8 cellular contexts compared by ENCODE assay signal in the genomic region with DNA sequence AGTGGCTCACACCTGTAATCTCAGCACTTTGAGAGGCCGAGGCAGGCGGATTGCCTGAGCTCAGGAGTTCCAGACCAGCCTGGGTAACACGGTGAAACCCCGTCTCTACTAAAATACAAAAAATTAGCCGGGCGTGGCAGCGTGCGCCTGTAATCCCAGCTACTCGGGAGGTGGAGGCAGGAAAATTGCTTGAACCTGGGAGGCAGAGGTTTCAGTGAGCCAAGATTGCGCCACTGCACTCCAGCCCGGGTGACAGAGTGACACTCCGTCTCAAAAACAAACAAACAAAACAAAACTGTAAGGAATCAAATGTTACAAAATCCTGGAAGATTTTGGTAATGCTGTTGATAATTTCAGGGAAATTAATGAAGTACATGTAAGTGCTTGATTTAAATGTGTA. TPM values are rescaled to one million over a fixed set of nuclear protein-coding genes. Genes with fewer than 3 reads are reported as not detected.
DNase-seq lines count a peak whose midpoint lies in the region; ATAC-seq, FAIRE-seq and TF ChIP-seq lines count a peak whose summit lies in the region.
"Not testable (repeated sequence)": the region's sequence is repeated elsewhere in the genome, so short reads cannot be mapped to it uniquely, and the experiment has no call there.

No MANE protein-coding gene starts in this region.

- not testable (repeated sequence) for DNase-seq in DND-41; ascending aorta (ENCODE audit: low spot score in 2 of 2); epithelial cell of proximal tubule (ENCODE audit: low read depth); HepG2 (ENCODE audit: low spot score); ovary; thyroid gland

- H3K4me1 Mint-ChIP-seq in T-helper 1 cell treated with Interleukin-12 subunit alpha and Interleukin-12 subunit beta and Interleukin-4 antibody, amounts not matched to agents 30 μg/mL and 1 μg/mL, for 36 hours (ENCODE audit: low read depth), result peaks cover 17% of the 10 kb centered on the region

- TF ChIP-seq RAD21 in HepG2 (CRISPR knock-in tag; IDR thresholded peaks at IDR 0.05), result not testable (repeated sequence)

- H3K9me3 ChIP-seq in DND-41 (ENCODE audit: insufficient read depth, low read length, severe bottlenecking); HUES48 (ENCODE audit: control insufficient read depth, insufficient read depth, low read length); ascending aorta; HepG2 (ENCODE audit: low read length); ovary; thyroid gland: not testable (repeated sequence)

- TF ChIP-seq EP300 in HepG2 (IDR thresholded peaks at IDR 0.05; ENCODE audit: low read depth in 2 of 2, low read length in 2 of 2); HepG2 (CRISPR knock-in tag; IDR thresholded peaks at IDR 0.05; ENCODE audit: borderline replicate concordance); ovary (IDR thresholded peaks at IDR 0.05): not testable (repeated sequence)

- H3K36me3 Mint-ChIP-seq in T-helper 1 cell treated with Interleukin-12 subunit alpha and Interleukin-12 subunit beta and Interleukin-4 antibody, amounts not matched to agents 30 μg/mL and 1 μg/mL, for 36 hours (ENCODE audit: low read depth), result not testable (repeated sequence)

- H2AFZ ChIP-seq in DND-41 (ENCODE audit: low read depth, low read length), result peak overlapping the region; percentile 99
- not testable (repeated sequence) for H2AFZ ChIP-seq in HepG2 (ENCODE audit: low read length)

- POLR2A ChIA-PET in HepG2 (lab: Yijun Ruan, JAX), result interaction anchor here (1.5 to 2.1 kb wide), 2 partner anchors 14 to 15 kb away, joined by 5 to 8 read pairs; partner anchors contain the start of gene ZNF497

- H3K9me3 Mint-ChIP-seq in T-helper 1 cell treated with Interleukin-12 subunit alpha and Interleukin-12 subunit beta and Interleukin-4 antibody, amounts not matched to agents 30 μg/mL and 1 μg/mL, for 36 hours, result not testable (repeated sequence)

- not testable (repeated sequence) for BruUV-seq in HepG2 (replicated peaks; lab: Mats Ljungman, UMichigan)

- peaks cover 35% of the 10 kb centered on the region for H3K79me2 ChIP-seq in DND-41 (ENCODE audit: insufficient read depth, low read length)
- H3K79me2 ChIP-seq in HepG2 (ENCODE audit: insufficient read depth, low read length), result not testable (repeated sequence)

- intact Hi-C loops in ascending aorta (cut with DNase I); HepG2 (cut with micrococcal nuclease; ENCODE audit: unreplicated experiment); ovary (cut with DNase I); thyroid gland (cut with DNase I): not testable (repeated sequence)

- not testable (repeated sequence) for TF ChIP-seq POLR2A in HepG2 (IDR thresholded peaks at IDR 0.05; ENCODE audit: insufficient read depth in 1 of 2, low read depth in 2 of 2, low read length in 2 of 2); ovary (IDR thresholded peaks at IDR 0.05); thyroid gland (IDR thresholded peaks at IDR 0.05)

- H3K27ac ChIP-seq in DND-41 (ENCODE audit: low read length), result peak overlapping the region; percentile 80
- H3K27ac ChIP-seq in HUES48 (ENCODE audit: low read depth, low read length); HepG2 (ENCODE audit: extremely low read length, insufficient read depth, low read length); ovary: not testable (repeated sequence)
- peak overlapping the region in 1 of 2 donors; percentile 82 for H3K27ac ChIP-seq in ascending aorta
- peak overlapping the region in 1 of 3 donors; percentile 17 for H3K27ac ChIP-seq in thyroid gland

- H3K9ac ChIP-seq in DND-41 (ENCODE audit: low read depth, low read length), result peak overlapping the region; percentile 84
- not testable (repeated sequence) for H3K9ac ChIP-seq in HUES48 (ENCODE audit: low read depth, low read length); HepG2 (ENCODE audit: insufficient read depth, low read depth, low read length)

- H4K20me1 ChIP-seq in DND-41 (ENCODE audit: insufficient read depth, low read length); HepG2 (ENCODE audit: insufficient read depth, low read length): not testable (repeated sequence)

- not testable (repeated sequence) for FAIRE-seq in HepG2 (lab: Jason Lieb, UNC)

- H3K4me3 Mint-ChIP-seq in T-helper 1 cell treated with Interleukin-12 subunit alpha and Interleukin-12 subunit beta and Interleukin-4 antibody, amounts not matched to agents 30 μg/mL and 1 μg/mL, for 36 hours, result peak overlapping the region; percentile 91

- H3K27ac Mint-ChIP-seq in T-helper 1 cell treated with Interleukin-12 subunit alpha and Interleukin-12 subunit beta and Interleukin-4 antibody, amounts not matched to agents 30 μg/mL and 1 μg/mL, for 36 hours, result peak overlapping the region; percentile 82

- peak overlapping the region; percentile 99 for H3K4me2 ChIP-seq in DND-41 (ENCODE audit: insufficient read depth, low read length)
- not testable (repeated sequence) for H3K4me2 ChIP-seq in HepG2 (ENCODE audit: low read depth, low read length)

- H3K4me1 ChIP-seq in DND-41 (ENCODE audit: insufficient read depth, low read length) (peaks cover 40% of the 10 kb centered on the region), HepG2 (ENCODE audit: insufficient read depth, low read length) (peaks cover 32% of the 10 kb centered on the region), thyroid gland (peaks cover 9 to 18% of the 10 kb centered on the region in 2 donors)
- not testable (repeated sequence) for H3K4me1 ChIP-seq in HUES48 (ENCODE audit: control insufficient read depth, insufficient read depth, low read length); ascending aorta; ovary (ENCODE audit: insufficient read depth)

- H3K27me3 Mint-ChIP-seq in T-helper 1 cell treated with Interleukin-12 subunit alpha and Interleukin-12 subunit beta and Interleukin-4 antibody, amounts not matched to agents 30 μg/mL and 1 μg/mL, for 36 hours (ENCODE audit: low read depth), result not testable (repeated sequence)

- not testable (repeated sequence) for TF ChIP-seq CTCF in DND-41 (IDR thresholded peaks at IDR 0.05; ENCODE audit: borderline replicate concordance, extremely low read depth, low read length, poor library complexity, severe bottlenecking); ascending aorta (IDR thresholded peaks at IDR 0.05); epithelial cell of proximal tubule (conservative IDR thresholded peaks at IDR 0.05; ENCODE audit: low read depth, low read length); HepG2 (CRISPR knock-in tag; IDR thresholded peaks at IDR 0.05); ovary (IDR thresholded peaks at IDR 0.05); thyroid gland (IDR thresholded peaks at IDR 0.05)

- H3K4me3 ChIP-seq in DND-41 (ENCODE audit: low read depth in 1 of 2, low read length in 2 of 2), result peak overlapping the region; percentile 100
- peak overlapping the region; percentile 92 for H3K4me3 ChIP-seq in HUES48 (ENCODE audit: low read depth, low read length)
- H3K4me3 ChIP-seq in ascending aorta, result peak overlapping the region; percentile 60 to 72
- peak overlapping the region; percentile 60 for H3K4me3 ChIP-seq in epithelial cell of proximal tubule (ENCODE audit: low read depth, low read length)
- H3K4me3 ChIP-seq in HepG2 (replicated peaks in 1 of 3; ENCODE audit: insufficient read depth in 1 of 3, low read depth in 2 of 3, low read length in 3 of 3), result not testable (repeated sequence)
- H3K4me3 ChIP-seq in ovary, result peak overlapping the region; percentile 52
- H3K4me3 ChIP-seq in thyroid gland (replicated peaks in 1 of 3), result peak overlapping the region in 2 of 3 donors; percentile 31 to 55

- CTCF ChIA-PET in HepG2 (lab: Yijun Ruan, JAX; ENCODE audit: low intra/inter-chr PET ratio, low total read pairs), result not testable (repeated sequence)

- H3K27me3 ChIP-seq in DND-41 (ENCODE audit: insufficient read depth, low read length, poor library complexity); HUES48 (ENCODE audit: control insufficient read depth, insufficient read depth, low read length); ascending aorta; HepG2 (ENCODE audit: control insufficient read depth in 1 of 2, insufficient read depth in 2 of 2, low read length in 2 of 2); ovary; thyroid gland: not testable (repeated sequence)

- H3K36me3 ChIP-seq in DND-41 (ENCODE audit: insufficient read depth, low read length), result peaks cover 15% of the 10 kb centered on the region
- not testable (repeated sequence) for H3K36me3 ChIP-seq in HUES48 (ENCODE audit: control insufficient read depth, insufficient read depth, low read length); ascending aorta; HepG2 (replicated peaks in 1 of 2; ENCODE audit: control insufficient read depth in 1 of 2, insufficient read depth in 2 of 2, low read length in 2 of 2); ovary; thyroid gland

- not testable (repeated sequence) for ATAC-seq in DND-41 (ENCODE audit: insufficient read depth, low read depth); HepG2

- in situ Hi-C loops in HepG2 (cut with HindIII; ENCODE audit: extremely low pct_ligation_motif_present, low pct_unique_long_range_greater_than_20kb), result not testable (repeated sequence)

- 70% methylated on average over 12 of the region's 12 CpGs for WGBS in HepG2 (ENCODE audit: low lambda C conversion rate)
- WGBS in ovary, 3 donors, result 25 to 30% (median 26%) methylated on average over 12 of the region's 12 CpGs
- 19 to 24% methylated on average over 12 of the region's 12 CpGs for WGBS in thyroid gland, 2 donors

RNA-seq across cellular contexts. Expression of gene A1BG, which starts 5.2 kb away (rescaled TPM):
- total RNA-seq in ascending aorta (0.32 TPM), epithelial cell of proximal tubule (2.7 and 20.1 TPM in 2 replicates), HepG2 (2016; rRNA removed; fragmentation: Illumina TruSeq; extraction: Trizol) (15.1 and 41.4 TPM in 2 replicates), ovary (10 to 100 TPM in 2 of 7 donors, 1 to 10 TPM in 5; 2.6 to 32.4 (median 4.8) TPM), thyroid gland (10 to 100 TPM in 1 of 4 donors, 1 to 10 TPM in 2, under 1 TPM in 1; 0.50 to 14.9 (median 3.4) TPM)
- total RNA-seq in HepG2 (2016; cell fraction: cytosol; rRNA removed; fragmentation: Illumina TruSeq; extraction: Trizol; ENCODE audit: low read depth), result 4.8 and 5.3 TPM in 2 replicates
- total RNA-seq in HepG2 (2016; cell fraction: insoluble cytoplasmic fraction; rRNA removed; fragmentation: Illumina TruSeq; extraction: Trizol), result 10.3 and 47.9 TPM in 2 replicates
- total RNA-seq in HepG2 (2016; cell fraction: membrane; rRNA removed; fragmentation: Illumina TruSeq; extraction: Trizol), result 6.5 and 6.7 TPM in 2 replicates
- 31.7 and 39.4 TPM in 2 replicates for total RNA-seq in HepG2 (2016; cell fraction: nucleus; rRNA removed; fragmentation: Illumina TruSeq; extraction: Trizol)
- polyA plus RNA-seq in HepG2 (2011; rRNA removed) (14.7 and 49.8 TPM in 2 replicates), ovary (10 to 100 TPM in 1 of 2 donors, under 1 TPM in 1; 0.38 to 11.8 TPM)
- polyA plus RNA-seq in HepG2 (2011; cell fraction: cytosol; rRNA removed), result 18.1 and 24.4 TPM in 2 replicates
- 63.3 and 113 TPM in 2 replicates for polyA plus RNA-seq in HepG2 (2011; cell fraction: nucleus; rRNA removed)
- 59.9 and 62.4 TPM in 2 replicates for polyA plus RNA-seq in HepG2 (2012)
- polyA plus RNA-seq in HepG2 (2016; cell fraction: cytosol; fragmentation: Illumina TruSeq; extraction: Trizol; ENCODE audit: low read depth), result 4.3 and 5.6 TPM in 2 replicates
- 11.3 and 14.4 TPM in 2 replicates for polyA plus RNA-seq in HepG2 (2016; cell fraction: insoluble cytoplasmic fraction; fragmentation: Illumina TruSeq; extraction: Trizol; ENCODE audit: low read depth)
- 4.0 and 4.9 TPM in 2 replicates for polyA plus RNA-seq in HepG2 (2016; cell fraction: membrane; fragmentation: Illumina TruSeq; extraction: Trizol; ENCODE audit: low read depth)
- 43.5 and 59.5 TPM in 2 replicates for polyA plus RNA-seq in HepG2 (2016; cell fraction: nucleus; fragmentation: Illumina TruSeq; extraction: Trizol; ENCODE audit: insufficient read depth, low read depth)
- polyA minus RNA-seq in HepG2 (2011; rRNA and poly(A)+ RNA removed; ENCODE audit: low replicate concordance), result 0.23 and 15.3 TPM in 2 replicates
- polyA minus RNA-seq in HepG2 (2011; cell fraction: cytosol; rRNA and poly(A)+ RNA removed), result 3.8 and 9.5 TPM in 2 replicates
- 6.4 and 10.7 TPM in 2 replicates for polyA minus RNA-seq in HepG2 (2011; cell fraction: nucleus; rRNA and poly(A)+ RNA removed)

RNA-seq across cellular contexts. Expression of gene ZNF497, which starts 14.5 kb away (rescaled TPM):
- total RNA-seq in ascending aorta, result not detected
- total RNA-seq in epithelial cell of proximal tubule, result 0.06 and 0.14 TPM in 2 replicates
- 1.1 and 1.9 TPM in 2 replicates for total RNA-seq in HepG2 (2016; rRNA removed; fragmentation: Illumina TruSeq; extraction: Trizol)
- 0.10 and 0.53 TPM in 2 replicates for total RNA-seq in HepG2 (2016; cell fraction: cytosol; rRNA removed; fragmentation: Illumina TruSeq; extraction: Trizol; ENCODE audit: low read depth)
- 1.4 and 1.9 TPM in 2 replicates for total RNA-seq in HepG2 (2016; cell fraction: insoluble cytoplasmic fraction; rRNA removed; fragmentation: Illumina TruSeq; extraction: Trizol)
- total RNA-seq in HepG2 (2016; cell fraction: membrane; rRNA removed; fragmentation: Illumina TruSeq; extraction: Trizol), result 0.76 and 0.77 TPM in 2 replicates
- total RNA-seq in HepG2 (2016; cell fraction: nucleus; rRNA removed; fragmentation: Illumina TruSeq; extraction: Trizol), result 1.4 and 2.1 TPM in 2 replicates
- 1.5 and 1.8 TPM in 2 replicates for polyA plus RNA-seq in HepG2 (2011; rRNA removed)
- polyA plus RNA-seq in HepG2 (2011; cell fraction: cytosol; rRNA removed), result 0.74 and 1.2 TPM in 2 replicates
- polyA plus RNA-seq in HepG2 (2011; cell fraction: nucleus; rRNA removed), result 9.3 and 11.8 TPM in 2 replicates
- polyA plus RNA-seq in HepG2 (2012), result 0.83 and 1.1 TPM in 2 replicates
- polyA plus RNA-seq in HepG2 (2016; cell fraction: cytosol; fragmentation: Illumina TruSeq; extraction: Trizol; ENCODE audit: low read depth), result 0.10 and 0.16 TPM in 2 replicates
- 0.84 and 1.1 TPM in 2 replicates for polyA plus RNA-seq in HepG2 (2016; cell fraction: insoluble cytoplasmic fraction; fragmentation: Illumina TruSeq; extraction: Trizol; ENCODE audit: low read depth)
- polyA plus RNA-seq in HepG2 (2016; cell fraction: membrane; fragmentation: Illumina TruSeq; extraction: Trizol; ENCODE audit: low read depth), result 0.37 and 0.49 TPM in 2 replicates
- 3.8 and 4.5 TPM in 2 replicates for polyA plus RNA-seq in HepG2 (2016; cell fraction: nucleus; fragmentation: Illumina TruSeq; extraction: Trizol; ENCODE audit: insufficient read depth, low read depth)
- 3.8 and 4.0 TPM in 2 replicates for polyA minus RNA-seq in HepG2 (2011; rRNA and poly(A)+ RNA removed; ENCODE audit: low replicate concordance)
- 0.40 and 0.79 TPM in 2 replicates for polyA minus RNA-seq in HepG2 (2011; cell fraction: cytosol; rRNA and poly(A)+ RNA removed)
- 2.7 and 3.0 TPM in 2 replicates for polyA minus RNA-seq in HepG2 (2011; cell fraction: nucleus; rRNA and poly(A)+ RNA removed)
- 1 to 10 TPM; 2.5 to 6.5 (median 3.4) TPM for total RNA-seq in ovary
- polyA plus RNA-seq in ovary, result 1 to 10 TPM in 1 of 2 donors, under 1 TPM in 1; 0.30 to 2.2 TPM
- 10 to 100 TPM in 1 of 4 donors, 1 to 10 TPM in 3; 7.1 to 16.2 (median 8.1) TPM for total RNA-seq in thyroid gland

RNA-seq across cellular contexts. Expression of gene ZSCAN22, which starts 21.3 kb away (rescaled TPM):
- total RNA-seq in ascending aorta (1.9 TPM), epithelial cell of proximal tubule (1.3 and 1.9 TPM in 2 replicates), HepG2 (2016; rRNA removed; fragmentation: Illumina TruSeq; extraction: Trizol) (2.5 and 3.1 TPM in 2 replicates), ovary (1 to 10 TPM; 2.2 to 6.1 (median 4.5) TPM), thyroid gland (1 to 10 TPM; 3.0 to 4.5 (median 4.2) TPM)
- total RNA-seq in HepG2 (2016; cell fraction: cytosol; rRNA removed; fragmentation: Illumina TruSeq; extraction: Trizol; ENCODE audit: low read depth), result 0.30 and 0.44 TPM in 2 replicates
- 2.2 and 3.2 TPM in 2 replicates for total RNA-seq in HepG2 (2016; cell fraction: insoluble cytoplasmic fraction; rRNA removed; fragmentation: Illumina TruSeq; extraction: Trizol)
- total RNA-seq in HepG2 (2016; cell fraction: membrane; rRNA removed; fragmentation: Illumina TruSeq; extraction: Trizol), result 1.3 TPM in 2 replicates
- total RNA-seq in HepG2 (2016; cell fraction: nucleus; rRNA removed; fragmentation: Illumina TruSeq; extraction: Trizol), result 1.8 and 2.3 TPM in 2 replicates
- polyA plus RNA-seq in HepG2 (2011; rRNA removed) (3.5 and 3.6 TPM in 2 replicates), ovary (1 to 10 TPM; 1.1 to 2.3 TPM)
- 2.1 and 2.5 TPM in 2 replicates for polyA plus RNA-seq in HepG2 (2011; cell fraction: cytosol; rRNA removed)
- 2.6 and 2.7 TPM in 2 replicates for polyA plus RNA-seq in HepG2 (2011; cell fraction: nucleus; rRNA removed)
- 0.98 and 1.5 TPM in 2 replicates for polyA plus RNA-seq in HepG2 (2012)
- polyA plus RNA-seq in HepG2 (2016; cell fraction: cytosol; fragmentation: Illumina TruSeq; extraction: Trizol; ENCODE audit: low read depth), result 0.28 and 0.33 TPM in 2 replicates
- 1.6 and 1.9 TPM in 2 replicates for polyA plus RNA-seq in HepG2 (2016; cell fraction: insoluble cytoplasmic fraction; fragmentation: Illumina TruSeq; extraction: Trizol; ENCODE audit: low read depth)
- polyA plus RNA-seq in HepG2 (2016; cell fraction: membrane; fragmentation: Illumina TruSeq; extraction: Trizol; ENCODE audit: low read depth), result 0.57 and 0.63 TPM in 2 replicates
- 2.4 and 3.1 TPM in 2 replicates for polyA plus RNA-seq in HepG2 (2016; cell fraction: nucleus; fragmentation: Illumina TruSeq; extraction: Trizol; ENCODE audit: insufficient read depth, low read depth)
- 10.3 and 17.6 TPM in 2 replicates for polyA minus RNA-seq in HepG2 (2011; rRNA and poly(A)+ RNA removed; ENCODE audit: low replicate concordance)
- 1.9 and 2.6 TPM in 2 replicates for polyA minus RNA-seq in HepG2 (2011; cell fraction: cytosol; rRNA and poly(A)+ RNA removed)
- polyA minus RNA-seq in HepG2 (2011; cell fraction: nucleus; rRNA and poly(A)+ RNA removed), result 4.1 and 4.6 TPM in 2 replicates

RNA-seq across cellular contexts. Expression of gene ZNF837, which starts 32.8 kb away (rescaled TPM):
- total RNA-seq in ascending aorta (not detected), epithelial cell of proximal tubule (2.4 and 11.5 TPM in 2 replicates), HepG2 (2016; rRNA removed; fragmentation: Illumina TruSeq; extraction: Trizol) (0.73 and 1.3 TPM in 2 replicates), ovary (1 to 10 TPM; 1.4 to 3.2 (median 2.7) TPM), thyroid gland (10 to 100 TPM in 3 of 4 donors, 1 to 10 TPM in 1; 6.3 to 16.4 (median 15.1) TPM)
- 0.71 and 0.79 TPM in 2 replicates for total RNA-seq in HepG2 (2016; cell fraction: cytosol; rRNA removed; fragmentation: Illumina TruSeq; extraction: Trizol; ENCODE audit: low read depth)
- total RNA-seq in HepG2 (2016; cell fraction: insoluble cytoplasmic fraction; rRNA removed; fragmentation: Illumina TruSeq; extraction: Trizol), result 0.68 and 1.8 TPM in 2 replicates
- total RNA-seq in HepG2 (2016; cell fraction: membrane; rRNA removed; fragmentation: Illumina TruSeq; extraction: Trizol), result 1.5 and 2.2 TPM in 2 replicates
- 1.0 and 1.6 TPM in 2 replicates for total RNA-seq in HepG2 (2016; cell fraction: nucleus; rRNA removed; fragmentation: Illumina TruSeq; extraction: Trizol)
- polyA plus RNA-seq in HepG2 (2011; rRNA removed) (0.29 and 0.69 TPM in 2 replicates), ovary (1 to 10 TPM in 1 of 2 donors, not detected in 1; 2.3 TPM)
- 0.37 and 0.87 TPM in 2 replicates for polyA plus RNA-seq in HepG2 (2011; cell fraction: cytosol; rRNA removed)
- 1.6 TPM in 2 replicates for polyA plus RNA-seq in HepG2 (2011; cell fraction: nucleus; rRNA removed)
- 0.47 and 0.56 TPM in 2 replicates for polyA plus RNA-seq in HepG2 (2012)
- polyA plus RNA-seq in HepG2 (2016; cell fraction: cytosol; fragmentation: Illumina TruSeq; extraction: Trizol; ENCODE audit: low read depth), result 0.55 and 0.72 TPM in 2 replicates
- 0.70 and 0.97 TPM in 2 replicates for polyA plus RNA-seq in HepG2 (2016; cell fraction: insoluble cytoplasmic fraction; fragmentation: Illumina TruSeq; extraction: Trizol; ENCODE audit: low read depth)
- 0.61 and 0.99 TPM in 2 replicates for polyA plus RNA-seq in HepG2 (2016; cell fraction: membrane; fragmentation: Illumina TruSeq; extraction: Trizol; ENCODE audit: low read depth)
- polyA plus RNA-seq in HepG2 (2016; cell fraction: nucleus; fragmentation: Illumina TruSeq; extraction: Trizol; ENCODE audit: insufficient read depth, low read depth), result 0.38 and 1.3 TPM in 2 replicates
- 0.47 and 1.0 TPM in 2 replicates for polyA minus RNA-seq in HepG2 (2011; rRNA and poly(A)+ RNA removed; ENCODE audit: low replicate concordance)
- 0.44 and 0.69 TPM in 2 replicates for polyA minus RNA-seq in HepG2 (2011; cell fraction: cytosol; rRNA and poly(A)+ RNA removed)
- 0.25 and 0.90 TPM in 2 replicates for polyA minus RNA-seq in HepG2 (2011; cell fraction: nucleus; rRNA and poly(A)+ RNA removed)

RNA-seq across cellular contexts. Expression of gene RPS5, which starts 39.0 kb away (rescaled TPM):
- total RNA-seq in ascending aorta, result 1,483 TPM
- total RNA-seq in epithelial cell of proximal tubule, result 1,628 and 2,421 TPM in 2 replicates
- 1,544 and 1,715 TPM in 2 replicates for total RNA-seq in HepG2 (2016; rRNA removed; fragmentation: Illumina TruSeq; extraction: Trizol)
- 2,017 and 2,110 TPM in 2 replicates for total RNA-seq in HepG2 (2016; cell fraction: cytosol; rRNA removed; fragmentation: Illumina TruSeq; extraction: Trizol; ENCODE audit: low read depth)
- 1,517 and 1,921 TPM in 2 replicates for total RNA-seq in HepG2 (2016; cell fraction: insoluble cytoplasmic fraction; rRNA removed; fragmentation: Illumina TruSeq; extraction: Trizol)
- total RNA-seq in HepG2 (2016; cell fraction: membrane; rRNA removed; fragmentation: Illumina TruSeq; extraction: Trizol), result 2,939 and 3,145 TPM in 2 replicates
- total RNA-seq in HepG2 (2016; cell fraction: nucleus; rRNA removed; fragmentation: Illumina TruSeq; extraction: Trizol), result 614 and 724 TPM in 2 replicates
- polyA plus RNA-seq in HepG2 (2011; rRNA removed), result 4,145 and 4,408 TPM in 2 replicates
- polyA plus RNA-seq in HepG2 (2011; cell fraction: cytosol; rRNA removed), result 3,539 and 5,584 TPM in 2 replicates
- polyA plus RNA-seq in HepG2 (2011; cell fraction: nucleus; rRNA removed), result 1,780 and 1,928 TPM in 2 replicates
- polyA plus RNA-seq in HepG2 (2012), result 1,706 and 1,819 TPM in 2 replicates
- 2,310 and 2,596 TPM in 2 replicates for polyA plus RNA-seq in HepG2 (2016; cell fraction: cytosol; fragmentation: Illumina TruSeq; extraction: Trizol; ENCODE audit: low read depth)
- polyA plus RNA-seq in HepG2 (2016; cell fraction: insoluble cytoplasmic fraction; fragmentation: Illumina TruSeq; extraction: Trizol; ENCODE audit: low read depth), result 1,782 and 1,827 TPM in 2 replicates
- polyA plus RNA-seq in HepG2 (2016; cell fraction: membrane; fragmentation: Illumina TruSeq; extraction: Trizol; ENCODE audit: low read depth), result 3,073 and 3,180 TPM in 2 replicates
- 1,095 and 1,142 TPM in 2 replicates for polyA plus RNA-seq in HepG2 (2016; cell fraction: nucleus; fragmentation: Illumina TruSeq; extraction: Trizol; ENCODE audit: insufficient read depth, low read depth)
- polyA minus RNA-seq in HepG2 (2011; rRNA and poly(A)+ RNA removed; ENCODE audit: low replicate concordance), result 2,710 and 3,749 TPM in 2 replicates
- 541 and 557 TPM in 2 replicates for polyA minus RNA-seq in HepG2 (2011; cell fraction: cytosol; rRNA and poly(A)+ RNA removed)
- 340 and 381 TPM in 2 replicates for polyA minus RNA-seq in HepG2 (2011; cell fraction: nucleus; rRNA and poly(A)+ RNA removed)
- total RNA-seq in ovary, result 1,000 to 10,000 TPM; 1,875 to 5,180 (median 2,346) TPM
- polyA plus RNA-seq in ovary, result 1,000 to 10,000 TPM in 1 of 2 donors, 100 to 1,000 TPM in 1; 715 to 3,775 TPM
- total RNA-seq in thyroid gland, result 1,000 to 10,000 TPM; 1,209 to 2,449 (median 1,340) TPM
